ENCODE assay signal across 32 cellular contexts in the genomic region with DNA sequence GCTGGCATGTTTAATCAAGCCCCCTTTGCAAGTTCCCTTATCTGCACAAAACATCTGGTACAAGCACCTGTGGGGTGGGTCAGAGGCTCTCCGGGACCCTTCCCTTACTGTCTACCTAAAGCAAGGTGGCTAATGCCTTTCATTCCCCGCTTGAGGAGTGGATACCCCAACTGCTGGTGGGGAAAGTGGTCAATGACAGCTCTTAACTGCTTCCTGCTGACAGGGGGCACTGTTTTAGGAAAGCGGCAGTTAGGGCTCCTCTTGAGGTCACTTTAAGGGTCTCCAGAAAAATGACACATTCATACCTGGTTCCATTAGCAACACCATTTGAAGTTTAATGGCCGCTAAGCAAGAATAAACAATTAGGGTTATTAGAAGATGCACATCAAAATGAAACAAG.
"Had no signal": no experiment of that assay in that cellular context is flagged by ENCODE, and none has a peak within 500 bp of the region (broad histone marks: within the 10 kb centered on the region; RNA-seq: fewer than 3 reads in every experiment).

No MANE protein-coding gene starts in this region.

- H3K27me3 ChIP-seq: brain microvascular endothelial cell, esophagus muscularis mucosa, foreskin keratinocyte, gastrocnemius medialis had no signal

- FAIRE-seq: astrocyte, bronchial epithelial cell had no signal

- H3K4me3 ChIP-seq: coronary artery, dorsolateral prefrontal cortex, esophagus muscularis mucosa, gastrocnemius medialis had no signal

- H3K36me3 Mint-ChIP-seq: activated naive CD8-positive, alpha-beta T cell had no signal

- H3K4me1 ChIP-seq: foreskin keratinocyte, gastrocnemius medialis had no signal

- DNase-seq: activated CD4-positive, alpha-beta T cell treated with anti-CD3 and anti-CD28 coated beads for 1 hour; activated CD4-positive, alpha-beta T cell treated with anti-CD3 and anti-CD28 coated beads for 4 hours; activated CD4-positive, alpha-beta T cell treated with anti-CD3 and anti-CD28 coated beads, Interleukin-2, amount 10 ng/mL, durations not matched to agents 7 days and 5 days; activated CD4-positive, alpha-beta T cell treated with anti-CD3 and anti-CD28 coated beads, Interleukin-2, amount 50 U/mL, for 4 hours; activated CD8-positive, alpha-beta memory T cell treated with anti-CD3 and anti-CD28 coated beads for 24 hours; activated CD8-positive, alpha-beta T cell treated with anti-CD3 and anti-CD28 coated beads for 36 hours; activated effector memory CD4-positive, alpha-beta T cell treated with Interleukin-2 at 50 U/mL for 16 hours; activated gamma-delta T cell treated with Interleukin-2 at 50 U/mL for 16 hours; activated naive CD4-positive, alpha-beta T cell treated with anti-CD3 and anti-CD28 coated beads, Interleukin-2, amount 50 U/mL, for 16 hours; activated naive CD4-positive, alpha-beta T cell treated with Interleukin-2 at 50 U/mL for 16 hours; activated T-cell treated with anti-CD3 and anti-CD28 coated beads, Interleukin-2, amount 50 U/mL, for 4 hours; amniotic stem cell; anterior cingulate cortex; brain microvascular endothelial cell; dorsolateral prefrontal cortex; effector memory CD4-positive, alpha-beta T cell; erythroblast; foreskin keratinocyte; gastrocnemius medialis; glutamatergic neuron; T-helper 1 cell; T-helper 17 cell; T1000 had no signal

- ATAC-seq: activated CD8-positive, alpha-beta T cell treated with anti-CD3 and anti-CD28 coated beads for 36 hours; activated T-cell treated with anti-CD3 and anti-CD28 coated beads, Interleukin-2, amount 50 U/mL, for 4 hours; activated T-helper 17 cell treated with anti-CD3 and anti-CD28 coated beads, Interleukin-2, amount 50 U/mL, for 72 hours; foreskin keratinocyte; gastrocnemius medialis; T-helper 17 cell had no signal

- H3K36me3 ChIP-seq: brain microvascular endothelial cell, esophagus muscularis mucosa, gastrocnemius medialis had no signal

- H3K4me3 Mint-ChIP-seq: activated CD4-positive, alpha-beta T cell treated with anti-CD3 and anti-CD28 coated beads, Interleukin-2, amount 10 ng/mL, durations not matched to agents 7 days and 5 days; activated CD8-positive, alpha-beta T cell treated with anti-CD3 and anti-CD28 coated beads for 36 hours; activated naive CD8-positive, alpha-beta T cell; activated T-cell treated with anti-CD3 and anti-CD28 coated beads, Interleukin-2, amount 50 U/mL, for 4 hours; activated T-helper 17 cell treated with anti-CD3 and anti-CD28 coated beads, Interleukin-2, amount 50 U/mL, for 72 hours; central memory CD8-positive, alpha-beta T cell; dendritic cell treated with granulocyte-macrophage colony-stimulating factor and Interleukin-4, amounts not matched to agents 40 ng/mL and 50 ng/mL, for 4 days; T-helper 17 cell; T-helper 2 cell treated with Interferon-gamma antibody and Interleukin-4, amounts not matched to agents 5 μg/mL and 100 μg/mL, for 36 hours had no signal

- H3K9me3 ChIP-seq: esophagus muscularis mucosa, gastrocnemius medialis had no signal

- H3K4me1 Mint-ChIP-seq: activated CD4-positive, alpha-beta T cell treated with anti-CD3 and anti-CD28 coated beads, Interleukin-2, amount 10 ng/mL, durations not matched to agents 7 days and 5 days; activated T-helper 17 cell treated with anti-CD3 and anti-CD28 coated beads, Interleukin-2, amount 50 U/mL, for 72 hours; central memory CD8-positive, alpha-beta T cell; T-helper 17 cell had no signal

- H3K27ac ChIP-seq: brain microvascular endothelial cell, coronary artery, dorsolateral prefrontal cortex, esophagus muscularis mucosa, foreskin keratinocyte, gastrocnemius medialis had no signal

- H3K27ac Mint-ChIP-seq: activated CD4-positive, alpha-beta T cell treated with anti-CD3 and anti-CD28 coated beads, Interleukin-2, amount 10 ng/mL, durations not matched to agents 7 days and 5 days; activated CD8-positive, alpha-beta T cell treated with anti-CD3 and anti-CD28 coated beads for 36 hours; activated naive CD8-positive, alpha-beta T cell; activated T-helper 17 cell treated with anti-CD3 and anti-CD28 coated beads, Interleukin-2, amount 50 U/mL, for 72 hours; dendritic cell treated with granulocyte-macrophage colony-stimulating factor and Interleukin-4, amounts not matched to agents 40 ng/mL and 50 ng/mL, for 4 days; T-helper 17 cell; T-helper 2 cell treated with Interferon-gamma antibody and Interleukin-4, amounts not matched to agents 5 μg/mL and 100 μg/mL, for 36 hours had no signal

- H3K27me3 Mint-ChIP-seq: activated CD4-positive, alpha-beta T cell treated with anti-CD3 and anti-CD28 coated beads, Interleukin-2, amount 10 ng/mL, durations not matched to agents 7 days and 5 days; activated CD8-positive, alpha-beta T cell treated with anti-CD3 and anti-CD28 coated beads for 36 hours; activated naive CD8-positive, alpha-beta T cell; activated T-helper 17 cell treated with anti-CD3 and anti-CD28 coated beads, Interleukin-2, amount 50 U/mL, for 72 hours; central memory CD8-positive, alpha-beta T cell; dendritic cell treated with granulocyte-macrophage colony-stimulating factor and Interleukin-4, amounts not matched to agents 40 ng/mL and 50 ng/mL, for 4 days; T-helper 17 cell had no signal
